In the genomic region with DNA sequence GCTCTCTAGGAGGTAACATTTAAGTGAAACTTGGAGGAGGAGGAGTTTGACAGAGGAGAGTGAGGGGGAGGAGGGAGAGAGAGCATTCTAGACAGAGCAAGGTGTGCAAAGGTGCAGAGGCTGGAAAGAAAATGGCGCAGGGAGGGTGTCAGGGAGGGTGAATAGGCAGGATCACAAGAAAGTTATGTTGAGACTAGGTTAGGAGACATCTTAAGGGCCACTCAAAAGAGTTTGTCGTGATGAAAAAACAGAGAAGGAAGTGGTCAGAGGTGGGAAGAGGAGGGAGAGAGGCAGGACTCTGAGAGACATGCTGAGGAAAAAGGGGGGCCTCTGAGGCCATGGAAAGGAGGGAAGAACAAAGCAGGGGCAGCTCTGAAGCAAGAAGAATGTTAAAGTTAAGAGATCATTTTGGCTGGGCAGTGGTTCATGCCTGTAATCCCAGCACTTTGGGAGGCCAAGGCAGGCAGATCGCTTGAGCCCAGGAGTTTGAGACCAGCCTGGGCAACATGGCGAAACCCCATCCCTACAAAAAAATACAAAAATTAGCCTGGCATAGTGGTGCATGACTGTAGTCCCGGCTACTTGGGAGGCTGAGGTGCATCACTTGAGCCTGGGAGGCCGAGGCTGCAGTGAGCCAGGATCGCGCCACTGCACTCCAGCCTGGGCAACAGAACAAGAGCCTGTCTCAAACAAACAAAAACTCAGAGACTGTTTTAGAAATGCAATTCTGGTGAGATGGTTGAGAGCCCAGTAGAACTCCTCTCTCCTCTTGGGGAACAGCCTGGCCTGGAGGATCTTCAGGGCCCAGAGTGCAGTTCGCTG, we compare ENCODE assay signal across 13 cellular contexts. TPM values are rescaled to one million over a fixed set of nuclear protein-coding genes. Genes with fewer than 3 reads are reported as not detected.
A peak's percentile ranks its signal among the peaks of the same experiment; 100 is the strongest.
DNase-seq lines count a peak whose midpoint lies in the region; ATAC-seq and TF ChIP-seq lines count a peak whose summit lies in the region.
"Had no signal": no experiment of that assay in that cellular context is flagged by ENCODE, and none has a peak within 500 bp of the region (broad histone marks: within the 10 kb centered on the region; RNA-seq: fewer than 3 reads in every experiment).

No MANE protein-coding gene starts in this region.

- peaks cover 14% of the 10 kb centered on the region for H3K36me3 Mint-ChIP-seq in activated CD8-positive, alpha-beta memory T cell treated with anti-CD3 and anti-CD28 coated beads, Interleukin-2, amount 10 ng/mL, durations not matched to agents 7 days and 5 days

- intact Hi-C loops in left ventricle myocardium inferior (cut with micrococcal nuclease) = no loop called here

- H3K27ac ChIP-seq in RWPE1 = peak overlapping the region; percentile 58
- no peak overlapping the region for H3K27ac ChIP-seq in left ventricle myocardium inferior (replicated peaks)

- peak overlapping the region; percentile 5 for H3K4me3 Mint-ChIP-seq in activated CD8-positive, alpha-beta memory T cell treated with anti-CD3 and anti-CD28 coated beads, Interleukin-2, amount 10 ng/mL, durations not matched to agents 7 days and 5 days
- peak overlapping the region; percentile 1 to 12 for H3K4me3 Mint-ChIP-seq in stimulated activated naive CD8-positive, alpha-beta T cell treated with anti-CD3 and anti-CD28 coated beads, Interleukin-15, amount 100 ng/mL, for 72 hours
- H3K4me3 Mint-ChIP-seq: activated B cell treated with CpG ODN at 0.5 μM for 24 hours, B cell had no signal

- H3K4me1 ChIP-seq in left ventricle myocardium inferior = peaks cover 19% of the 10 kb centered on the region

- no peaks in the 10 kb centered on the region for H3K27me3 ChIP-seq in left ventricle myocardium inferior (ENCODE audit: low read depth)

- H3K9me3 ChIP-seq in left ventricle myocardium inferior (replicated peaks) = no peaks in the 10 kb centered on the region

- POLR2A ChIA-PET in RWPE1 (lab: Yijun Ruan, JAX; ENCODE audit: low non-redundant PET) = no interaction called here

- H3K4me3 ChIP-seq in left ventricle myocardium inferior = no peak overlapping the region

- peak; percentile 52 for ATAC-seq in activated CD8-positive, alpha-beta memory T cell treated with anti-CD3 and anti-CD28 coated beads, Interleukin-2, amount 10 ng/mL, durations not matched to agents 7 days and 5 days
- peak; percentile 32 for ATAC-seq in stimulated activated naive CD8-positive, alpha-beta T cell treated with anti-CD3 and anti-CD28 coated beads, Interleukin-15, amount 100 ng/mL, for 72 hours

- CTCF ChIA-PET in activated CD8-positive, alpha-beta memory T cell treated with anti-CD3 and anti-CD28 coated beads, Interleukin-2, amount 10 ng/mL, durations not matched to agents 7 days and 5 days (lab: Charles Lee) = interaction anchor here (0.6 to 1.2 kb wide), 2 partner anchors 11 to 132 kb away, joined by 3 to 5 read pairs; no protein-coding TSS in a partner anchor
- CTCF ChIA-PET in RWPE1 (lab: Yijun Ruan, JAX) = interaction anchor here (1.4 kb wide), 1 partner anchor 124 kb away, joined by 4 read pairs; no protein-coding TSS in a partner anchor

- DNase-seq in activated CD8-positive, alpha-beta memory T cell treated with anti-CD3 and anti-CD28 coated beads, Interleukin-2, amount 10 ng/mL, durations not matched to agents 7 days and 5 days = no peak
- DNase-seq in activated CD8-positive, alpha-beta memory T cell treated with anti-CD3 and anti-CD28 coated beads for 24 hours = no peak
- DNase-seq in RWPE1 (ENCODE audit: low spot score) (no peak), fibroblast of gingiva (ENCODE audit: low read depth) (peak; percentile 47), left ventricle myocardium inferior (no peak), NCI-H2227 (lab: John Stamatoyannopoulos, UW; ENCODE audit: unreplicated experiment) (no peak), hepatic stellate cell (ENCODE audit: low spot score) (no peak)
- no peak for DNase-seq in stimulated activated naive CD8-positive, alpha-beta T cell treated with anti-CD3 and anti-CD28 coated beads, Interleukin-15, amount 100 ng/mL, for 72 hours
- DNase-seq: activated B cell treated with CpG ODN at 0.5 μM for 24 hours; H7; stimulated activated CD4-positive, alpha-beta T cell treated with anti-CD3 and anti-CD28 coated beads, Interleukin-2, amount 100 ng/mL, for 24 hours; substantia nigra had no signal

- H3K36me3 ChIP-seq in left ventricle myocardium inferior = peaks cover 21% of the 10 kb centered on the region

- peak overlapping the region; percentile 82 for H3K27ac Mint-ChIP-seq in activated CD8-positive, alpha-beta memory T cell treated with anti-CD3 and anti-CD28 coated beads, Interleukin-2, amount 10 ng/mL, durations not matched to agents 7 days and 5 days
- peak overlapping the region in 1 of 2 donors; percentile 86 for H3K27ac Mint-ChIP-seq in stimulated activated naive CD8-positive, alpha-beta T cell treated with anti-CD3 and anti-CD28 coated beads, Interleukin-15, amount 100 ng/mL, for 72 hours
- H3K27ac Mint-ChIP-seq: activated B cell treated with CpG ODN at 0.5 μM for 24 hours, B cell had no signal

- no peaks in the 10 kb centered on the region for H3K27me3 Mint-ChIP-seq in activated CD8-positive, alpha-beta memory T cell treated with anti-CD3 and anti-CD28 coated beads, Interleukin-2, amount 10 ng/mL, durations not matched to agents 7 days and 5 days
- H3K27me3 Mint-ChIP-seq in stimulated activated naive CD8-positive, alpha-beta T cell treated with anti-CD3 and anti-CD28 coated beads, Interleukin-15, amount 100 ng/mL, for 72 hours = no peaks in the 10 kb centered on the region
- H3K27me3 Mint-ChIP-seq: activated B cell treated with CpG ODN at 0.5 μM for 24 hours, B cell had no signal

- H3K9me3 Mint-ChIP-seq in activated CD8-positive, alpha-beta memory T cell treated with anti-CD3 and anti-CD28 coated beads, Interleukin-2, amount 10 ng/mL, durations not matched to agents 7 days and 5 days (ENCODE audit: low read depth) = no peaks in the 10 kb centered on the region
- H3K9me3 Mint-ChIP-seq in stimulated activated naive CD8-positive, alpha-beta T cell treated with anti-CD3 and anti-CD28 coated beads, Interleukin-15, amount 100 ng/mL, for 72 hours = no peaks in the 10 kb centered on the region
- H3K9me3 Mint-ChIP-seq: activated B cell treated with CpG ODN at 0.5 μM for 24 hours had no signal

- peaks cover 64% of the 10 kb centered on the region for H3K4me1 Mint-ChIP-seq in activated CD8-positive, alpha-beta memory T cell treated with anti-CD3 and anti-CD28 coated beads, Interleukin-2, amount 10 ng/mL, durations not matched to agents 7 days and 5 days
- peaks cover 57% of the 10 kb centered on the region for H3K4me1 Mint-ChIP-seq in stimulated activated naive CD8-positive, alpha-beta T cell treated with anti-CD3 and anti-CD28 coated beads, Interleukin-15, amount 100 ng/mL, for 72 hours
- H3K4me1 Mint-ChIP-seq: B cell had no signal

- TF ChIP-seq CTCF in RWPE1 (conservative IDR thresholded peaks at IDR 0.05; ENCODE audit: low read depth) = no peak
- no peak for TF ChIP-seq CTCF in left ventricle myocardium inferior (IDR thresholded peaks at IDR 0.05; ENCODE audit: borderline replicate concordance)

RNA-seq across cellular contexts. Expression of gene FAM83C, which starts 23.2 kb away (rescaled TPM):
- not detected for total RNA-seq in activated CD8-positive, alpha-beta memory T cell treated with anti-CD3 and anti-CD28 coated beads, Interleukin-2, amount 10 ng/mL, durations not matched to agents 7 days and 5 days
- not detected for total RNA-seq in left ventricle myocardium inferior
- total RNA-seq: activated B cell treated with CpG ODN at 0.5 μM for 24 hours, B cell, H7 had no signal

RNA-seq across cellular contexts. Expression of gene EIF6, which starts 30.8 kb away (rescaled TPM):
- 100 to 1,000 TPM in 1 of 2 experiments, 10 to 100 TPM in 1; 98.6 to 121 TPM for total RNA-seq in activated CD8-positive, alpha-beta memory T cell treated with anti-CD3 and anti-CD28 coated beads, Interleukin-2, amount 10 ng/mL, durations not matched to agents 7 days and 5 days
- 37.4 TPM for total RNA-seq in left ventricle myocardium inferior

RNA-seq across cellular contexts. Expression of gene MMP24OS, which starts 37.5 kb away (rescaled TPM):
- total RNA-seq in activated CD8-positive, alpha-beta memory T cell treated with anti-CD3 and anti-CD28 coated beads, Interleukin-2, amount 10 ng/mL, durations not matched to agents 7 days and 5 days = 10 to 100 TPM; 28.4 to 44.3 TPM
- 45.4 TPM for total RNA-seq in left ventricle myocardium inferior
